ENCODE assay signal across 8 cellular contexts in the genomic region with DNA sequence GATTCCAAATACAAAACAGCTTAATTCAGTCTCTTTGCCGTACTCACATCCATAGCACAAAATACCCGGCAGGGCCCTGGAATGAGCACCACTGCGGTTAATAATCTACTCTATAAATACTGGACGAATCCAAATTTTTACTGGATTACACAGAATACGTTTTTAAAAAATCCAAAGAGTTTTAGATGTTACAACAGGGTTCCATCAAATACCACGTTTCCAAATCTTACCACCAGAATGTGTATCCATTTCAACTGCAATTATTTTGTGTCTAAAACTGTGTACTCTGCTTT. TPM values are rescaled to one million over a fixed set of nuclear protein-coding genes. Genes with fewer than 3 reads are reported as not detected.
DNase-seq lines count a peak whose midpoint lies in the region; ATAC-seq and TF ChIP-seq lines count a peak whose summit lies in the region.

No MANE protein-coding gene starts in this region.

- DNase-seq in CD4-positive, alpha-beta memory T cell: peak in 1 of 5 donors; percentile 8
- DNase-seq in LHCN-M2 (ENCODE audit: low read depth): peak; percentile 11
- DNase-seq in MCF 10A (ENCODE audit: unreplicated experiment): no peak
- peak; percentile 17 to 29 for DNase-seq in lung microvascular endothelial cell (ENCODE audit: low read depth in 2 of 2)
- no peak for DNase-seq in uterus
- DNase-seq in sciatic nerve (ENCODE audit: low spot score): no peak
- no peak for DNase-seq in stimulated activated CD4-positive, alpha-beta T cell treated with anti-CD3 and anti-CD28 coated beads, Interleukin-4, amount 100 ng/mL, for 24 hours

- no peak for TF ChIP-seq CTCF in MCF 10A (IDR thresholded peaks at IDR 0.05; ENCODE audit: unreplicated experiment)
- no peak for TF ChIP-seq CTCF in uterus (IDR thresholded peaks at IDR 0.05)

- peak overlapping the region; percentile 88 to 100 (median 96) for H3K4me3 Mint-ChIP-seq in CD4-positive, alpha-beta memory T cell
- peak overlapping the region; percentile 92 for H3K4me3 Mint-ChIP-seq in MCF 10A (ENCODE audit: unreplicated experiment)

- peak overlapping the region; percentile 92 for H3K27ac ChIP-seq in CD4-positive, alpha-beta memory T cell (ENCODE audit: low read depth, low read length)
- peak overlapping the region; percentile 99 for H3K27ac ChIP-seq in uterus

- H3K27me3 Mint-ChIP-seq in CD4-positive, alpha-beta memory T cell: peaks cover 0 to 2% of the 10 kb centered on the region in 2 donors
- no peaks in the 10 kb centered on the region for H3K27me3 Mint-ChIP-seq in MCF 10A (ENCODE audit: insufficient read depth, unreplicated experiment)

- H3K4me1 ChIP-seq in CD4-positive, alpha-beta memory T cell (ENCODE audit: insufficient read depth, low read length): peaks cover 21% of the 10 kb centered on the region
- H3K4me1 ChIP-seq in uterus: peaks cover 3 to 6% of the 10 kb centered on the region in 2 donors

- intact Hi-C loops in CD4-positive, alpha-beta memory T cell (cut with micrococcal nuclease): no loop called here
- intact Hi-C loops in MCF 10A (cut with micrococcal nuclease): loop anchor here (10.0 kb wide), 1 partner anchor 343 kb away; no protein-coding TSS in a partner anchor
- intact Hi-C loops in uterus (cut with DNase I; ENCODE audit: low total_unique reads): loop anchor here (10.0 kb wide), 1 partner anchor 203 kb away; a partner anchor contains a TSS
- intact Hi-C loops in sciatic nerve (cut with DNase I): no loop called here

- no peak for TF ChIP-seq POLR2A in uterus (IDR thresholded peaks at IDR 0.05)

- peak overlapping the region; percentile 94 to 98 for H3K4me3 ChIP-seq in CD4-positive, alpha-beta memory T cell (ENCODE audit: low read length in 2 of 2)
- H3K4me3 ChIP-seq in uterus: peak overlapping the region; percentile 80 to 84

- no peaks in the 10 kb centered on the region for H3K36me3 ChIP-seq in CD4-positive, alpha-beta memory T cell (ENCODE audit: insufficient read depth, low read length)
- H3K36me3 ChIP-seq in uterus: no peaks in the 10 kb centered on the region

- H3K9me3 Mint-ChIP-seq in CD4-positive, alpha-beta memory T cell: peaks cover 0 to 9% (median 0%) of the 10 kb centered on the region in 8 donors
- no peaks in the 10 kb centered on the region for H3K9me3 Mint-ChIP-seq in MCF 10A (ENCODE audit: unreplicated experiment)

- TSS peak; percentile 72 for BruUV-seq in MCF 10A (replicated peaks; lab: Mats Ljungman, UMichigan)

- H3K4me1 Mint-ChIP-seq in CD4-positive, alpha-beta memory T cell: peaks cover 16 to 41% (median 20%) of the 10 kb centered on the region in 4 donors
- H3K4me1 Mint-ChIP-seq in MCF 10A (ENCODE audit: insufficient read depth, unreplicated experiment): peaks cover 6% of the 10 kb centered on the region

- H3K9me3 ChIP-seq in CD4-positive, alpha-beta memory T cell (ENCODE audit: control insufficient read depth in 1 of 2, low read length in 2 of 2): no peaks in the 10 kb centered on the region
- H3K9me3 ChIP-seq in uterus: no peaks in the 10 kb centered on the region

- H3K27me3 ChIP-seq in CD4-positive, alpha-beta memory T cell (ENCODE audit: insufficient read depth, low read length): no peaks in the 10 kb centered on the region
- H3K27me3 ChIP-seq in uterus: no peaks in the 10 kb centered on the region

- H3K27ac Mint-ChIP-seq in CD4-positive, alpha-beta memory T cell: peak overlapping the region; percentile 84 to 99 (median 97)
- H3K27ac Mint-ChIP-seq in MCF 10A (ENCODE audit: low read depth, unreplicated experiment): peak overlapping the region; percentile 96

- CTCF ChIA-PET in CD4-positive, alpha-beta memory T cell (lab: Charles Lee; ENCODE audit: partially characterized antibody): interaction anchor here (0.9 kb wide), 1 partner anchor 203 kb away, joined by 5 read pairs; a partner anchor contains a TSS
- CTCF ChIA-PET in MCF 10A (lab: Yijun Ruan, JAX): interaction anchor here (0.6 to 1.6 kb wide), 4 partner anchors 91 to 196 kb away, joined by 3 to 4 read pairs (median 4); no protein-coding TSS in a partner anchor

- POLR2A ChIA-PET in CD4-positive, alpha-beta memory T cell (lab: Charles Lee; ENCODE audit: partially characterized antibody): interaction anchor here (0.7 to 2.2 kb wide), 12 partner anchors 8 to 477 kb away, joined by 3 to 26 read pairs (median 4); a partner anchor contains a TSS
- POLR2A ChIA-PET in MCF 10A (lab: Yijun Ruan, JAX): interaction anchor here (0.8 to 2.7 kb wide), 13 partner anchors 8 to 1998 kb away, joined by 3 to 34 read pairs (median 6); a partner anchor contains a TSS

- ATAC-seq in sciatic nerve (no peak), GM21423 (IDR thresholded peaks at IDR 0.05; ENCODE audit: unreplicated experiment) (no peak)

- peaks cover 0 to 28% of the 10 kb centered on the region in 2 donors for H3K36me3 Mint-ChIP-seq in CD4-positive, alpha-beta memory T cell
- H3K36me3 Mint-ChIP-seq in MCF 10A (ENCODE audit: insufficient read depth, unreplicated experiment): peaks cover 19% of the 10 kb centered on the region

RNA-seq across cellular contexts. Expression of a gene that starts 1.8 kb away (rescaled TPM):
- total RNA-seq in CD4-positive, alpha-beta memory T cell: 10 to 100 TPM; 27.4 to 29.4 TPM
- 10 to 100 TPM in 1 of 2 donors, 1 to 10 TPM in 1; 9.1 to 16.7 TPM for polyA plus RNA-seq in CD4-positive, alpha-beta memory T cell
- total RNA-seq in LHCN-M2 (2014; rRNA removed) (7.8 and 14.8 TPM in 2 replicates), MCF 10A (2022) (7.4 and 10.0 TPM in 2 replicates), lung microvascular endothelial cell (8.5 and 13.5 TPM in 2 replicates), uterus (10 to 100 TPM; 10.2 to 28.1 (median 19.5) TPM), sciatic nerve (17.4 TPM)
- 7.3 TPM for polyA plus RNA-seq in LHCN-M2 (2012)

RNA-seq across cellular contexts. Expression of a gene that starts 5.8 kb away (rescaled TPM):
- 100 to 1,000 TPM in 1 of 2 experiments, 10 to 100 TPM in 1; 99.9 to 102 TPM for total RNA-seq in CD4-positive, alpha-beta memory T cell
- 10 to 100 TPM; 36.0 to 59.3 TPM for polyA plus RNA-seq in CD4-positive, alpha-beta memory T cell
- total RNA-seq in LHCN-M2 (2014; rRNA removed) (94.8 and 114 TPM in 2 replicates), MCF 10A (2022) (104 and 121 TPM in 2 replicates), lung microvascular endothelial cell (34.0 and 51.6 TPM in 2 replicates), uterus (100 to 1,000 TPM in 1 of 4 donors, 10 to 100 TPM in 3; 27.4 to 229 (median 53.8) TPM), sciatic nerve (66.5 TPM)
- polyA plus RNA-seq in LHCN-M2 (2012): 84.8 TPM

Comparison
In these comparisons a context has a peak if more than half of its experiments do, and no peak if none do; other contexts are left out.
1. DNase-seq: peak in LHCN-M2 (single experiment) and lung microvascular endothelial cell (2 of 2); none in MCF 10A (single experiment), uterus (0 of 2), sciatic nerve (single experiment) and stimulated activated CD4-positive, alpha-beta T cell treated with anti-CD3 and anti-CD28 coated beads, Interleukin-4, amount 100 ng/mL, for 24 hours (single experiment).
2. intact Hi-C loops: an anchor here in MCF 10A (10.0 kb wide) and uterus (10.0 kb wide); none called in CD4-positive, alpha-beta memory T cell and sciatic nerve.